In the genomic region with DNA sequence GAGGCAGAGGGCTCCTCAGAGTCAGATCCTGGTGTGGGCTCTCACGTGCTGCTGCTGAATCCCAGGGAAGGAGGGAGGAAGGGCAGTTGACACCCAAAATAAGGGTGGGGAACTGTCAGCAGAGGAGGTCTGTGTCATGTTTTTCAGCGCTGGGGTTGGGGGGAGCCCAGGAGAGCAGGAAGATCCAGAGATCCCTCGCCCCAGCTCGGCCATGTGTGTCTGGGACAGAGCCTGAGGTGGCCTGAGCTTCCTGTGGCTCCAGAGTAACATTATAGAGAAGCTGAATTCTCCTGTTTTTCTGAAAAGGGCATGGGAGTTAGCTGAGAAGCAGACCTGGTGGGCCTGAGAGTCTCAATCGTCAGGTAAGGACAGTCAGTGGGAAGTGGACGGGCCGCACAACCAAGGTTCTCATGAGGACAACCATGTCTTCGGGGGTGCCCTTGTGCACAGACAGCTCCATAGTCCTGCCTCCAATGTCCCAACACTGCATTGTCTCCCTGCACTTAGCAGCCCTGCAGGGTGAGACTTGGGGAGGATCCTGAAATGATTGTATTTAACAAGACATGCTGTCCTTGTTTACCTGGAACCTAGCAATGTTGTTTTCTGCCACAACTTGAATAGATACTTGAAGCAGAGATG, we compare ENCODE assay signal across 19 cellular contexts. TPM values are rescaled to one million over a fixed set of nuclear protein-coding genes. Genes with fewer than 3 reads are reported as not detected.
DNase-seq lines count a peak whose midpoint lies in the region; ATAC-seq and TF ChIP-seq lines count a peak whose summit lies in the region.
"Had no signal": no experiment of that assay in that cellular context is flagged by ENCODE, and none has a peak within 500 bp of the region (broad histone marks: within the 10 kb centered on the region; RNA-seq: fewer than 3 reads in every experiment).

No MANE protein-coding gene starts in this region.

- no peak overlapping the region for H2BK120ac ChIP-seq in mesendoderm (ENCODE audit: low read depth, low read length)

- no peak overlapping the region for H2AK5ac ChIP-seq in mesendoderm (ENCODE audit: low read length)

- H3K18ac ChIP-seq in mesendoderm (ENCODE audit: low read length), result no peak overlapping the region

- H3K79me1 ChIP-seq in mesendoderm (ENCODE audit: low read length), result no peaks in the 10 kb centered on the region

- H4K8ac ChIP-seq in mesendoderm (ENCODE audit: low read depth, low read length), result no peak overlapping the region

- no peak for TF ChIP-seq CTCF in activated CD8-positive, alpha-beta T cell treated with anti-CD3 and anti-CD28 coated beads for 36 hours (IDR thresholded peaks at IDR 0.05)
- TF ChIP-seq CTCF in GM10248 (IDR thresholded peaks at IDR 0.05; ENCODE audit: control extremely low read depth, extremely low read depth, low read depth, missing control alignments), result no peak
- TF ChIP-seq CTCF in WTC11 (IDR thresholded peaks at IDR 0.05), result no peak

- H3K4me1 Mint-ChIP-seq in activated CD8-positive, alpha-beta T cell treated with anti-CD3 and anti-CD28 coated beads for 36 hours (ENCODE audit: low read depth), result no peaks in the 10 kb centered on the region
- H3K4me1 Mint-ChIP-seq in activated CD8-positive, alpha-beta T cell treated with anti-CD3 and anti-CD28 coated beads, Interleukin-2, amount 10 ng/mL, durations not matched to agents 7 days and 5 days (ENCODE audit: low read depth), result no peaks in the 10 kb centered on the region
- H3K4me1 Mint-ChIP-seq in WTC11, result peaks cover 30% of the 10 kb centered on the region
- H3K4me1 Mint-ChIP-seq: activated CD4-positive, alpha-beta T cell treated with anti-CD3 and anti-CD28 coated beads, Interleukin-2, amount 10 ng/mL, durations not matched to agents 24 days and 14 days; activated naive CD4-positive, alpha-beta T cell treated with anti-CD3 and anti-CD28 coated beads, Interleukin-2, amount 10 ng/mL, durations not matched to agents 7 days and 5 days; CD14-positive monocyte had no signal

- H3K4me3 Mint-ChIP-seq in activated CD8-positive, alpha-beta T cell treated with anti-CD3 and anti-CD28 coated beads for 36 hours, result no peak overlapping the region
- H3K4me3 Mint-ChIP-seq in activated CD8-positive, alpha-beta T cell treated with anti-CD3 and anti-CD28 coated beads, Interleukin-2, amount 10 ng/mL, durations not matched to agents 7 days and 5 days, result no peak overlapping the region
- no peak overlapping the region for H3K4me3 Mint-ChIP-seq in WTC11
- H3K4me3 Mint-ChIP-seq: activated CD4-positive, alpha-beta T cell treated with anti-CD3 and anti-CD28 coated beads, Interleukin-2, amount 10 ng/mL, durations not matched to agents 24 days and 14 days; activated naive CD4-positive, alpha-beta T cell treated with anti-CD3 and anti-CD28 coated beads, Interleukin-2, amount 10 ng/mL, durations not matched to agents 7 days and 5 days; CD14-positive monocyte; naive thymus-derived CD4-positive, alpha-beta T cell had no signal

- H4K5ac ChIP-seq in mesendoderm (ENCODE audit: low read length), result no peak overlapping the region

- peaks cover 4% of the 10 kb centered on the region for H3K4me1 ChIP-seq in mesendoderm (ENCODE audit: control insufficient read depth, low read depth, low read length)
- H3K4me1 ChIP-seq: prostate gland, uterus had no signal

- H2BK15ac ChIP-seq in mesendoderm (replicated peaks; ENCODE audit: low read depth), result no peak overlapping the region

- H3K36me3 ChIP-seq in mesendoderm (ENCODE audit: control insufficient read depth, insufficient read depth, low read length), result peaks cover 13% of the 10 kb centered on the region
- H3K36me3 ChIP-seq: prostate gland, uterus had no signal

- peaks cover 13% of the 10 kb centered on the region for H3K36me3 Mint-ChIP-seq in activated CD8-positive, alpha-beta T cell treated with anti-CD3 and anti-CD28 coated beads for 36 hours (ENCODE audit: low read depth)
- H3K36me3 Mint-ChIP-seq in activated CD8-positive, alpha-beta T cell treated with anti-CD3 and anti-CD28 coated beads, Interleukin-2, amount 10 ng/mL, durations not matched to agents 7 days and 5 days (ENCODE audit: low read depth), result peaks cover 19% of the 10 kb centered on the region
- H3K36me3 Mint-ChIP-seq in WTC11, result peaks cover 21% of the 10 kb centered on the region

- no peaks in the 10 kb centered on the region for H3K27me3 Mint-ChIP-seq in activated CD8-positive, alpha-beta T cell treated with anti-CD3 and anti-CD28 coated beads for 36 hours
- H3K27me3 Mint-ChIP-seq in activated CD8-positive, alpha-beta T cell treated with anti-CD3 and anti-CD28 coated beads, Interleukin-2, amount 10 ng/mL, durations not matched to agents 7 days and 5 days (ENCODE audit: low read depth), result no peaks in the 10 kb centered on the region
- H3K27me3 Mint-ChIP-seq in WTC11 (ENCODE audit: low read depth), result no peaks in the 10 kb centered on the region
- H3K27me3 Mint-ChIP-seq: activated CD4-positive, alpha-beta T cell treated with anti-CD3 and anti-CD28 coated beads, Interleukin-2, amount 10 ng/mL, durations not matched to agents 24 days and 14 days; activated naive CD4-positive, alpha-beta T cell treated with anti-CD3 and anti-CD28 coated beads, Interleukin-2, amount 10 ng/mL, durations not matched to agents 7 days and 5 days had no signal

- no peaks in the 10 kb centered on the region for H3K79me2 ChIP-seq in mesendoderm (ENCODE audit: control insufficient read depth, insufficient read depth, low read length)

- no peak overlapping the region for H2BK5ac ChIP-seq in mesendoderm (ENCODE audit: low read length)

- peak overlapping the region; percentile 10 for H3K27ac ChIP-seq in mesendoderm (ENCODE audit: low read depth, low read length)
- H3K27ac ChIP-seq: KMS-11, prostate gland, uterus had no signal

- CTCF ChIA-PET in activated CD8-positive, alpha-beta T cell treated with anti-CD3 and anti-CD28 coated beads for 36 hours (lab: Charles Lee), result interaction anchor here (1.9 kb wide), 1 partner anchor 12 kb away, joined by 12 read pairs; no protein-coding TSS in a partner anchor
- CTCF ChIA-PET in activated CD8-positive, alpha-beta T cell treated with anti-CD3 and anti-CD28 coated beads, Interleukin-2, amount 10 ng/mL, durations not matched to agents 7 days and 5 days (lab: Charles Lee), result no interaction called here
- CTCF ChIA-PET in GM10248 (lab: Yijun Ruan, JAX), result interaction anchor here (1.6 kb wide), 1 partner anchor 36 kb away, joined by 3 read pairs; no protein-coding TSS in a partner anchor
- CTCF ChIA-PET in WTC11 (lab: Charles Lee), result interaction anchor here (1.3 kb wide), 1 partner anchor 12 kb away, joined by 6 read pairs; no protein-coding TSS in a partner anchor

- ATAC-seq in activated CD8-positive, alpha-beta T cell treated with anti-CD3 and anti-CD28 coated beads for 36 hours, result no peak
- no peak for ATAC-seq in activated CD8-positive, alpha-beta T cell treated with anti-CD3 and anti-CD28 coated beads, Interleukin-2, amount 10 ng/mL, durations not matched to agents 7 days and 5 days
- ATAC-seq in WTC11, result peak; percentile 38
- ATAC-seq in GM19324 (IDR thresholded peaks at IDR 0.05; ENCODE audit: low FRiP score, unreplicated experiment), result no peak
- ATAC-seq: naive thymus-derived CD4-positive, alpha-beta T cell had no signal

- no CpG with 5 or more reads among the region's 8 CpGs for WGBS in mesendoderm (ENCODE audit: extremely low coverage, insufficient coverage, low lambda C conversion rate)

- no peak overlapping the region for H3K9ac ChIP-seq in mesendoderm (ENCODE audit: low read length)
- H3K9ac ChIP-seq: KMS-11 had no signal

- H3K4me3 ChIP-seq in mesendoderm (ENCODE audit: low read length), result no peak overlapping the region
- H3K4me3 ChIP-seq: prostate gland, skin epidermis, uterus had no signal

- no peaks in the 10 kb centered on the region for H3K27me3 ChIP-seq in mesendoderm (ENCODE audit: insufficient read depth, low read length, poor library complexity)
- H3K27me3 ChIP-seq: uterus had no signal

- H3K9me3 Mint-ChIP-seq in activated CD8-positive, alpha-beta T cell treated with anti-CD3 and anti-CD28 coated beads for 36 hours, result no peaks in the 10 kb centered on the region
- H3K9me3 Mint-ChIP-seq in activated CD8-positive, alpha-beta T cell treated with anti-CD3 and anti-CD28 coated beads, Interleukin-2, amount 10 ng/mL, durations not matched to agents 7 days and 5 days (ENCODE audit: insufficient read depth), result no peaks in the 10 kb centered on the region
- no peaks in the 10 kb centered on the region for H3K9me3 Mint-ChIP-seq in WTC11
- H3K9me3 Mint-ChIP-seq: activated CD4-positive, alpha-beta T cell treated with anti-CD3 and anti-CD28 coated beads, Interleukin-2, amount 10 ng/mL, durations not matched to agents 24 days and 14 days; activated naive CD4-positive, alpha-beta T cell treated with anti-CD3 and anti-CD28 coated beads, Interleukin-2, amount 10 ng/mL, durations not matched to agents 7 days and 5 days; CD14-positive monocyte; naive thymus-derived CD4-positive, alpha-beta T cell had no signal

- POLR2A ChIA-PET in activated CD8-positive, alpha-beta T cell treated with anti-CD3 and anti-CD28 coated beads for 36 hours (lab: Charles Lee), result no interaction called here
- POLR2A ChIA-PET in activated CD8-positive, alpha-beta T cell treated with anti-CD3 and anti-CD28 coated beads, Interleukin-2, amount 10 ng/mL, durations not matched to agents 7 days and 5 days (lab: Charles Lee), result no interaction called here
- POLR2A ChIA-PET in GM10248 (lab: Yijun Ruan, JAX), result no interaction called here
- POLR2A ChIA-PET in WTC11 (lab: Charles Lee), result no interaction called here

- intact Hi-C loops in activated CD8-positive, alpha-beta T cell treated with anti-CD3 and anti-CD28 coated beads for 36 hours (cut with micrococcal nuclease), result no loop called here

- no peak for DNase-seq in activated CD8-positive, alpha-beta T cell treated with anti-CD3 and anti-CD28 coated beads for 36 hours
- DNase-seq in activated CD8-positive, alpha-beta T cell treated with anti-CD3 and anti-CD28 coated beads, Interleukin-2, amount 10 ng/mL, durations not matched to agents 7 days and 5 days, result no peak
- peak; percentile 10 for DNase-seq in GM10248 (ENCODE audit: extremely low spot score)
- DNase-seq in WTC11 (ENCODE audit: low spot score), result no peak
- no peak for DNase-seq in mesendoderm
- no peak for DNase-seq in activated effector memory CD4-positive, alpha-beta T cell treated with Interleukin-2 at 50 U/mL for 16 hours
- DNase-seq in mucosa of gallbladder (ENCODE audit: low spot score), result no peak
- DNase-seq: activated CD4-positive, alpha-beta T cell treated with anti-CD3 and anti-CD28 coated beads, Interleukin-2, amount 10 ng/mL, durations not matched to agents 24 days and 14 days; activated naive CD4-positive, alpha-beta T cell treated with anti-CD3 and anti-CD28 coated beads, Interleukin-2, amount 10 ng/mL, durations not matched to agents 7 days and 5 days; naive thymus-derived CD4-positive, alpha-beta T cell; NCI-H2081; NCI-H510A treated with DMSO at 0.1 percent for 48 hours; stimulated activated CD4-positive, alpha-beta T cell treated with anti-CD3 and anti-CD28 coated beads, Interleukin-4, amount 100 ng/mL, for 1 hour; uterus had no signal

- H3K23ac ChIP-seq in mesendoderm (ENCODE audit: low read length), result no peak overlapping the region

- H3K4ac ChIP-seq in mesendoderm (ENCODE audit: low read depth, low read length), result no peak overlapping the region

- no peak overlapping the region for H3K4me2 ChIP-seq in mesendoderm (ENCODE audit: low read length)
- H3K4me2 ChIP-seq: KMS-11 had no signal

- peak overlapping the region; percentile 32 for H3K27ac Mint-ChIP-seq in activated CD8-positive, alpha-beta T cell treated with anti-CD3 and anti-CD28 coated beads for 36 hours
- no peak overlapping the region for H3K27ac Mint-ChIP-seq in activated CD8-positive, alpha-beta T cell treated with anti-CD3 and anti-CD28 coated beads, Interleukin-2, amount 10 ng/mL, durations not matched to agents 7 days and 5 days
- H3K27ac Mint-ChIP-seq in WTC11, result peak overlapping the region; percentile 52
- H3K27ac Mint-ChIP-seq: activated CD4-positive, alpha-beta T cell treated with anti-CD3 and anti-CD28 coated beads, Interleukin-2, amount 10 ng/mL, durations not matched to agents 24 days and 14 days; activated naive CD4-positive, alpha-beta T cell treated with anti-CD3 and anti-CD28 coated beads, Interleukin-2, amount 10 ng/mL, durations not matched to agents 7 days and 5 days; CD14-positive monocyte; naive thymus-derived CD4-positive, alpha-beta T cell had no signal

- no peak overlapping the region for H3K56ac ChIP-seq in mesendoderm (ENCODE audit: low read length)

RNA-seq across cellular contexts. Expression of gene UMPS, which starts 18.4 kb away (rescaled TPM):
- 10 to 100 TPM; 41.7 to 53.1 TPM for total RNA-seq in activated CD8-positive, alpha-beta T cell treated with anti-CD3 and anti-CD28 coated beads for 36 hours
- 10 to 100 TPM; 32.9 to 38.8 TPM for total RNA-seq in activated CD8-positive, alpha-beta T cell treated with anti-CD3 and anti-CD28 coated beads, Interleukin-2, amount 10 ng/mL, durations not matched to agents 7 days and 5 days
- total RNA-seq in WTC11 (2021), result 39.7 to 45.4 TPM (median 42.0 TPM) in 3 replicates
- polyA plus RNA-seq in mesendoderm (2013, experiment 1 of 2), result 45.8 TPM
- 45.3 TPM for polyA plus RNA-seq in mesendoderm (2013, experiment 2 of 2)
- total RNA-seq in mucosa of gallbladder, result 27.9 TPM
